ENCODE assay signal across 21 cellular contexts in genomic region chr2:190809876-190810525, GRCh38.
A peak's percentile ranks its signal among the peaks of the same experiment; 100 is the strongest.
DNase-seq lines count a peak whose midpoint lies in the region; ATAC-seq, FAIRE-seq and TF ChIP-seq lines count a peak whose summit lies in the region.
"Had no signal": no experiment of that assay in that cellular context is flagged by ENCODE, and none has a peak within 500 bp of the region (broad histone marks: within the 10 kb centered on the region; RNA-seq: fewer than 3 reads in every experiment).

No MANE protein-coding gene starts in this region.

- no peaks in the 10 kb centered on the region for H3K27me3 ChIP-seq in small intestine (ENCODE audit: control insufficient read depth in 2 of 2, insufficient read depth in 2 of 2, low read length in 2 of 2)
- H3K27me3 ChIP-seq: neutrophil had no signal

- H3K27ac ChIP-seq in epithelial cell of prostate (no peak overlapping the region), small intestine (ENCODE audit: low read depth in 1 of 2, low read length in 1 of 2) (peak overlapping the region; percentile 5 to 47), kidney (ENCODE audit: low read depth in 2 of 2, low read length in 2 of 2) (no peak overlapping the region), coronary artery (no peak overlapping the region)
- H3K27ac ChIP-seq: neutrophil had no signal

- FAIRE-seq in small intestine (lab: Jason Lieb, UNC), result no peak
- no peak for FAIRE-seq in kidney (lab: Jason Lieb, UNC)
- FAIRE-seq: GM12891, islet of Langerhans, K562 had no signal

- POLR2A ChIA-PET in activated CD4-positive, alpha-beta T cell treated with anti-CD3 and anti-CD28 coated beads for 36 hours (lab: Charles Lee), result no interaction called here
- POLR2A ChIA-PET in activated CD4-positive, alpha-beta T cell treated with anti-CD3 and anti-CD28 coated beads, Interleukin-2, amount 10 ng/mL, durations not matched to agents 7 days and 5 days (lab: Charles Lee), result no interaction called here

- intact Hi-C loops in activated CD4-positive, alpha-beta T cell treated with anti-CD3 and anti-CD28 coated beads for 36 hours (cut with DNase I, micrococcal nuclease), result loop anchor here in 1 of 2 experiments (10.0 kb wide), 1 partner anchor 295 kb away; no protein-coding TSS in a partner anchor
- intact Hi-C loops in kidney (cut with DNase I), result no loop called here

- no peak overlapping the region for H3K9ac ChIP-seq in kidney (ENCODE audit: low read length in 2 of 2)

- H3K4me1 ChIP-seq in small intestine (ENCODE audit: control insufficient read depth in 2 of 2, insufficient read depth in 1 of 2, low read depth in 1 of 2, low read length in 1 of 2), result peaks cover 7 to 20% of the 10 kb centered on the region in 2 donors
- peaks cover under 1 to 3% of the 10 kb centered on the region in 2 donors for H3K4me1 ChIP-seq in kidney (ENCODE audit: control insufficient read depth in 1 of 2, insufficient read depth in 1 of 2, low read depth in 1 of 2, low read length in 2 of 2)

- H3K4me3 ChIP-seq in small intestine (ENCODE audit: low read depth in 1 of 2, low read length in 2 of 2), result no peak overlapping the region
- no peak overlapping the region for H3K4me3 ChIP-seq in kidney (ENCODE audit: low read length in 2 of 2)
- H3K4me3 ChIP-seq in coronary artery, result no peak overlapping the region
- H3K4me3 ChIP-seq: K562 had no signal

- H3K27me3 Mint-ChIP-seq in activated CD4-positive, alpha-beta T cell treated with anti-CD3 and anti-CD28 coated beads for 36 hours, result no peaks in the 10 kb centered on the region
- H3K27me3 Mint-ChIP-seq in activated CD4-positive, alpha-beta T cell treated with anti-CD3 and anti-CD28 coated beads, Interleukin-2, amount 10 ng/mL, durations not matched to agents 7 days and 5 days, result no peaks in the 10 kb centered on the region

- no peaks in the 10 kb centered on the region for H3K36me3 Mint-ChIP-seq in activated CD4-positive, alpha-beta T cell treated with anti-CD3 and anti-CD28 coated beads for 36 hours (ENCODE audit: low read depth)
- no peaks in the 10 kb centered on the region for H3K36me3 Mint-ChIP-seq in activated CD4-positive, alpha-beta T cell treated with anti-CD3 and anti-CD28 coated beads, Interleukin-2, amount 10 ng/mL, durations not matched to agents 7 days and 5 days (ENCODE audit: low read depth)

- DNase-seq in activated CD4-positive, alpha-beta T cell treated with anti-CD3 and anti-CD28 coated beads for 36 hours, result peak; percentile 38
- DNase-seq in activated CD4-positive, alpha-beta T cell treated with anti-CD3 and anti-CD28 coated beads, Interleukin-2, amount 10 ng/mL, durations not matched to agents 7 days and 5 days, result no peak
- DNase-seq in M059J (ENCODE audit: low read depth) (peak; percentile 20), epithelial cell of prostate (ENCODE audit: low read depth, low spot score) (peak; percentile 41), small intestine (peak; percentile 63), NCI-H510A treated with DMSO at 0.1 percent for 48 hours (lab: John Stamatoyannopoulos, UW) (no peak), kidney (no peak), coronary artery (ENCODE audit: low spot score) (no peak)
- DNase-seq: activated CD4-positive, alpha-beta T cell treated with anti-CD3 and anti-CD28 coated beads, Interleukin-2, amount 50 U/mL, for 48 hours; aorta; C1 segment of cervical spinal cord; GF-D8; HCEC 1CT; NCI-H2029 treated with DMSO at 0.1 percent for 48 hours; NCI-H446 treated with DMSO at 0.1 percent for 48 hours; right cardiac atrium had no signal

- CTCF ChIA-PET in activated CD4-positive, alpha-beta T cell treated with anti-CD3 and anti-CD28 coated beads for 36 hours (lab: Charles Lee), result interaction anchor here (0.6 to 1.3 kb wide), 8 partner anchors 14 to 143 kb away, joined by 3 to 5 read pairs (median 3); no protein-coding TSS in a partner anchor
- CTCF ChIA-PET in activated CD4-positive, alpha-beta T cell treated with anti-CD3 and anti-CD28 coated beads, Interleukin-2, amount 10 ng/mL, durations not matched to agents 7 days and 5 days (lab: Charles Lee), result interaction anchor here (0.7 to 0.9 kb wide), 3 partner anchors 14 to 141 kb away, joined by 3 to 4 read pairs (median 3); no protein-coding TSS in a partner anchor

- H3K4me3 Mint-ChIP-seq in activated CD4-positive, alpha-beta T cell treated with anti-CD3 and anti-CD28 coated beads for 36 hours, result no peak overlapping the region
- no peak overlapping the region for H3K4me3 Mint-ChIP-seq in activated CD4-positive, alpha-beta T cell treated with anti-CD3 and anti-CD28 coated beads, Interleukin-2, amount 10 ng/mL, durations not matched to agents 7 days and 5 days

- no peak overlapping the region for H3K27ac Mint-ChIP-seq in activated CD4-positive, alpha-beta T cell treated with anti-CD3 and anti-CD28 coated beads for 36 hours
- H3K27ac Mint-ChIP-seq in activated CD4-positive, alpha-beta T cell treated with anti-CD3 and anti-CD28 coated beads, Interleukin-2, amount 10 ng/mL, durations not matched to agents 7 days and 5 days, result no peak overlapping the region

- no peaks in the 10 kb centered on the region for H3K9me3 Mint-ChIP-seq in activated CD4-positive, alpha-beta T cell treated with anti-CD3 and anti-CD28 coated beads for 36 hours (ENCODE audit: low read depth)
- no peaks in the 10 kb centered on the region for H3K9me3 Mint-ChIP-seq in activated CD4-positive, alpha-beta T cell treated with anti-CD3 and anti-CD28 coated beads, Interleukin-2, amount 10 ng/mL, durations not matched to agents 7 days and 5 days

- peaks cover 20% of the 10 kb centered on the region for H3K4me1 Mint-ChIP-seq in activated CD4-positive, alpha-beta T cell treated with anti-CD3 and anti-CD28 coated beads for 36 hours
- H3K4me1 Mint-ChIP-seq in activated CD4-positive, alpha-beta T cell treated with anti-CD3 and anti-CD28 coated beads, Interleukin-2, amount 10 ng/mL, durations not matched to agents 7 days and 5 days, result peaks cover 11% of the 10 kb centered on the region

- peak; percentile 92 for ATAC-seq in activated CD4-positive, alpha-beta T cell treated with anti-CD3 and anti-CD28 coated beads for 36 hours
- ATAC-seq: K562, right cardiac atrium, Right ventricle myocardium inferior had no signal

- WGBS in small intestine, 3 donors, result 50 to 77% (median 64%) methylated on average over 4 of the region's 4 CpGs

- H3K9me3 ChIP-seq in small intestine (ENCODE audit: control insufficient read depth, low read depth) (no peaks in the 10 kb centered on the region), kidney (ENCODE audit: control insufficient read depth in 1 of 2, low read length in 2 of 2) (no peaks in the 10 kb centered on the region)
- H3K9me3 ChIP-seq: neutrophil had no signal

- TF ChIP-seq CTCF in kidney (IDR thresholded peaks at IDR 0.05; ENCODE audit: borderline replicate concordance, extremely low read depth, insufficient read depth) (no peak), coronary artery (IDR thresholded peaks at IDR 0.05) (no peak)

- H3K36me3 ChIP-seq in small intestine (ENCODE audit: control insufficient read depth in 2 of 2, insufficient read depth in 2 of 2, low read length in 2 of 2) (no peaks in the 10 kb centered on the region), kidney (ENCODE audit: control insufficient read depth in 1 of 2, insufficient read depth in 2 of 2, low read length in 2 of 2) (no peaks in the 10 kb centered on the region)
- H3K36me3 ChIP-seq: neutrophil had no signal

Comparison
In these comparisons a context has a peak if more than half of its experiments do, and no peak if none do; other contexts are left out.
1. DNase-seq: peak in activated CD4-positive, alpha-beta T cell treated with anti-CD3 and anti-CD28 coated beads for 36 hours (single experiment), M059J (single experiment), epithelial cell of prostate (single experiment) and small intestine (single experiment); none in activated CD4-positive, alpha-beta T cell treated with anti-CD3 and anti-CD28 coated beads, Interleukin-2, amount 10 ng/mL, durations not matched to agents 7 days and 5 days (single experiment), NCI-H510A treated with DMSO at 0.1 percent for 48 hours (single experiment), kidney (single experiment) and coronary artery (single experiment).
2. H3K27ac ChIP-seq: peak in small intestine (2 of 2); none in epithelial cell of prostate (single experiment), kidney (0 of 2) and coronary artery (0 of 2).